ENCODE assay signal across 10 cellular contexts in genomic region chr13:106530907-106531520, GRCh38. TPM values are rescaled to one million over a fixed set of nuclear protein-coding genes. Genes with fewer than 3 reads are reported as not detected.
DNase-seq lines count a peak whose midpoint lies in the region; ATAC-seq and TF ChIP-seq lines count a peak whose summit lies in the region.
"Had no signal": no experiment of that assay in that cellular context is flagged by ENCODE, and none has a peak within 500 bp of the region (broad histone marks: within the 10 kb centered on the region; RNA-seq: fewer than 3 reads in every experiment).

No MANE protein-coding gene starts in this region.

- ATAC-seq in PC-3: no peak
- ATAC-seq in GM18505 (IDR thresholded peaks at IDR 0.05; ENCODE audit: unreplicated experiment): no peak

- no peak for TF ChIP-seq POLR2A in GM18505 (IDR thresholded peaks at IDR 0.05; ENCODE audit: borderline replicate concordance, extremely low read depth, insufficient read depth, insufficient read length)

- no CpG with 5 or more reads among the region's 8 CpGs for WGBS in mesendoderm (ENCODE audit: extremely low coverage, insufficient coverage, low lambda C conversion rate)

- DNase-seq in PC-3 (peak; percentile 23), dorsolateral prefrontal cortex (no peak), mesendoderm (peak; percentile 63), superior temporal gyrus (ENCODE audit: extremely low spot score) (peak; percentile 70), GF-D8 (lab: John Stamatoyannopoulos, UW) (no peak), NCI-H146 (lab: John Stamatoyannopoulos, UW) (no peak), RWPE1 (ENCODE audit: low spot score) (no peak)
- DNase-seq: NCI-H446 had no signal

- H2BK15ac ChIP-seq in mesendoderm (replicated peaks; ENCODE audit: low read depth): no peak overlapping the region

- H3K4me2 ChIP-seq in PC-3 (ENCODE audit: low read length): peak overlapping the region; percentile 93
- H3K4me2 ChIP-seq in mesendoderm (ENCODE audit: low read length): no peak overlapping the region
- H3K4me2 ChIP-seq: KMS-11 had no signal

- H3K27ac ChIP-seq in PC-3 (ENCODE audit: low read length) (peak overlapping the region; percentile 43), dorsolateral prefrontal cortex (peak overlapping the region in 57 of 59 donors; percentile 9 to 95 (median 86)), mesendoderm (ENCODE audit: low read depth, low read length) (no peak overlapping the region), RWPE1 (no peak overlapping the region)
- H3K27ac ChIP-seq: KMS-11 had no signal

- H3K4me3 ChIP-seq in PC-3 (ENCODE audit: low read length) (peak overlapping the region; percentile 84), dorsolateral prefrontal cortex (peak overlapping the region in 58 of 59 donors; percentile 17 to 94 (median 81)), mesendoderm (ENCODE audit: low read length) (no peak overlapping the region)

- intact Hi-C loops in PC-3 (cut with micrococcal nuclease): loop anchor here (5.0 to 10.0 kb wide), 5 partner anchors 154 to 1089 kb away; no protein-coding TSS in a partner anchor
- intact Hi-C loops in dorsolateral prefrontal cortex (cut with DNase I): loop anchor here (5.0 to 10.0 kb wide), 5 partner anchors 36 to 1959 kb away; partner anchors contain the start of gene ARGLU1 (in 1 of the 2)

- no peak overlapping the region for H2BK5ac ChIP-seq in mesendoderm (ENCODE audit: low read length)

- H3K56ac ChIP-seq in mesendoderm (ENCODE audit: low read length): peak overlapping the region; percentile 26

- H3K79me1 ChIP-seq in mesendoderm (ENCODE audit: low read length): no peaks in the 10 kb centered on the region

- H3K27me3 ChIP-seq in PC-3 (ENCODE audit: low read length): no peaks in the 10 kb centered on the region
- no peaks in the 10 kb centered on the region for H3K27me3 ChIP-seq in dorsolateral prefrontal cortex
- H3K27me3 ChIP-seq in mesendoderm (ENCODE audit: insufficient read depth, low read length, poor library complexity): no peaks in the 10 kb centered on the region

- no peaks in the 10 kb centered on the region for H3K9me3 ChIP-seq in PC-3 (ENCODE audit: low read length)

- CTCF ChIA-PET in PC-3 (lab: Charles Lee): interaction anchor here (0.5 to 0.8 kb wide), 2 partner anchors 390 to 1960 kb away, joined by 3 to 6 read pairs; no protein-coding TSS in a partner anchor
- CTCF ChIA-PET in RWPE1 (lab: Yijun Ruan, JAX): no interaction called here

- H2BK120ac ChIP-seq in mesendoderm (ENCODE audit: low read depth, low read length): no peak overlapping the region

- no peak overlapping the region for H2AK5ac ChIP-seq in mesendoderm (ENCODE audit: low read length)

- POLR2A ChIA-PET in PC-3 (lab: Charles Lee; ENCODE audit: unreplicated experiment) (interaction anchor here (0.6 kb wide), 1 partner anchor 1461 kb away, joined by 3 read pairs; no protein-coding TSS in a partner anchor), RWPE1 (lab: Yijun Ruan, JAX; ENCODE audit: low non-redundant PET) (no interaction called here)

- peak overlapping the region; percentile 54 for H3K18ac ChIP-seq in mesendoderm (ENCODE audit: low read length)

- H3K23ac ChIP-seq in mesendoderm (ENCODE audit: low read length): no peak overlapping the region

- TF ChIP-seq CTCF in PC-3 (conservative IDR thresholded peaks at IDR 0.05; ENCODE audit: low read depth, low read length) (no peak), dorsolateral prefrontal cortex (IDR thresholded peaks at IDR 0.05 in 54 of 56, conservative IDR thresholded peaks at IDR 0.05 in 2 of 56; ENCODE audit: low read depth in 1 of 56, partially characterized antibody in 56 of 56) (no peak), RWPE1 (conservative IDR thresholded peaks at IDR 0.05; ENCODE audit: low read depth) (no peak)

- H4K8ac ChIP-seq in mesendoderm (ENCODE audit: low read depth, low read length): no peak overlapping the region

- peaks cover 34% of the 10 kb centered on the region for H4K20me1 ChIP-seq in PC-3 (ENCODE audit: low read length)

- H3F3A ChIP-seq in PC-3 (ENCODE audit: low read length, unreplicated experiment): no peaks in the 10 kb centered on the region

- H3K4ac ChIP-seq in mesendoderm (ENCODE audit: low read depth, low read length): no peak overlapping the region

- H3K4me1 ChIP-seq in PC-3 (ENCODE audit: insufficient read depth, low read length) (peaks cover 24% of the 10 kb centered on the region), mesendoderm (ENCODE audit: control insufficient read depth, low read depth, low read length) (peaks cover 25% of the 10 kb centered on the region)

- H3K9ac ChIP-seq in PC-3 (ENCODE audit: low read length) (peak overlapping the region; percentile 72), mesendoderm (ENCODE audit: low read length) (no peak overlapping the region)
- H3K9ac ChIP-seq: KMS-11 had no signal

- H2AFZ ChIP-seq in PC-3 (ENCODE audit: low read length): no peak overlapping the region

- H3K36me3 ChIP-seq in PC-3 (ENCODE audit: low read depth, low read length): 0 out of 2 replicates have a peak, but pooled peaks cover 3% of the 10 kb centered on the region
- H3K36me3 ChIP-seq in mesendoderm (ENCODE audit: control insufficient read depth, insufficient read depth, low read length): no peaks in the 10 kb centered on the region

- BruUV-seq in PC-3 (replicated peaks; lab: Mats Ljungman, UMichigan): TSS peak; percentile 72

- no peak overlapping the region for H4K5ac ChIP-seq in mesendoderm (ENCODE audit: low read length)

- peaks cover 87% of the 10 kb centered on the region for H3K79me2 ChIP-seq in PC-3 (ENCODE audit: low read length)
- peaks cover 54% of the 10 kb centered on the region for H3K79me2 ChIP-seq in mesendoderm (ENCODE audit: control insufficient read depth, insufficient read depth, low read length)

- no peaks in the 10 kb centered on the region for H3K9me2 ChIP-seq in PC-3 (replicated peaks; ENCODE audit: low read length)

RNA-seq across cellular contexts. Expression of gene EFNB2, which starts 4.4 kb away (rescaled TPM):
- total RNA-seq in PC-3 (2014; rRNA removed) (16.4 and 17.5 TPM in 2 replicates), dorsolateral prefrontal cortex (10 to 100 TPM; 19.0 to 43.3 (median 29.8) TPM)
- 29.5 TPM for polyA plus RNA-seq in mesendoderm (2013, experiment 1 of 2)
- 30.1 TPM for polyA plus RNA-seq in mesendoderm (2013, experiment 2 of 2)

RNA-seq across cellular contexts. Expression of gene ARGLU1, which starts 36.9 kb away (rescaled TPM):
- 31.8 and 44.3 TPM in 2 replicates for total RNA-seq in PC-3 (2014; rRNA removed)
- 100 to 1,000 TPM; 101 to 209 (median 139) TPM for total RNA-seq in dorsolateral prefrontal cortex
- polyA plus RNA-seq in mesendoderm (2013, experiment 1 of 2): 93.9 TPM
- polyA plus RNA-seq in mesendoderm (2013, experiment 2 of 2): 92.1 TPM

Comparison
In these comparisons a context has a peak if more than half of its experiments do, and no peak if none do; other contexts are left out.
1. DNase-seq: peak in PC-3 (single experiment), mesendoderm (single experiment) and superior temporal gyrus (single experiment); none in dorsolateral prefrontal cortex (0 of 10), GF-D8 (single experiment), NCI-H146 (single experiment) and RWPE1 (single experiment).
2. H3K27ac ChIP-seq: peak in PC-3 (single experiment) and dorsolateral prefrontal cortex (57 of 59); none in mesendoderm (single experiment) and RWPE1 (single experiment).